1 cellular context compared by ENCODE assay signal in genomic region chr1:39321979-39322378, GRCh38.
A peak's percentile ranks its signal among the peaks of the same experiment; 100 is the strongest.
TF ChIP-seq lines count a peak whose summit lies in the region.

No MANE protein-coding gene starts in this region.

TF ChIP-seq in GM12878, 131 proteins besides CTCF, POLR2A, EP300 and RAD21 (continued from another document and continues in another):
- TF ChIP-seq IRF3 (IDR thresholded peaks at IDR 0.05) (no peak), ESRRA (IDR thresholded peaks at IDR 0.05; ENCODE audit: low read length) (no peak), RCOR1 (conservative IDR thresholded peaks at IDR 0.05; ENCODE audit: low read depth, low read length) (no peak), EZH2 (IDR thresholded peaks at IDR 0.05; ENCODE audit: borderline replicate concordance, control insufficient read depth, low read depth, low read length) (no peak), SIN3A (IDR thresholded peaks at IDR 0.05; ENCODE audit: low read depth, low read length) (no peak), HSF1 (IDR thresholded peaks at IDR 0.05; ENCODE audit: low read depth, low read length) (no peak), ZNF274 (IDR thresholded peaks at IDR 0.05; ENCODE audit: insufficient read depth, insufficient read length) (no peak), WRNIP1 (IDR thresholded peaks at IDR 0.05; ENCODE audit: borderline replicate concordance, low read depth, low read length) (no peak), CBFB (IDR thresholded peaks at IDR 0.05; ENCODE audit: low read depth) (no peak), SMAD1 (IDR thresholded peaks at IDR 0.05; ENCODE audit: low read depth, partially characterized antibody) (no peak), BMI1 (IDR thresholded peaks at IDR 0.05; ENCODE audit: borderline replicate concordance) (0 out of 2 replicates have a peak, but pooled peaks have one; percentile 18), PAX5 (IDR thresholded peaks at IDR 0.05; ENCODE audit: borderline replicate concordance, low read depth, low read length) (no peak), RAD51 (IDR thresholded peaks at IDR 0.05) (no peak), E2F4 (IDR thresholded peaks at IDR 0.05; ENCODE audit: low read depth, low read length) (no peak), SP1 (IDR thresholded peaks at IDR 0.05; ENCODE audit: low read depth, low read length) (no peak), NRF1 (conservative IDR thresholded peaks at IDR 0.05; ENCODE audit: low read depth, low read length) (no peak), TAF1 (IDR thresholded peaks at IDR 0.05; ENCODE audit: borderline replicate concordance, low read depth, low read length) (no peak), CBX3 (IDR thresholded peaks at IDR 0.05; ENCODE audit: borderline replicate concordance, low read depth) (no peak), TCF3 (IDR thresholded peaks at IDR 0.05; ENCODE audit: borderline replicate concordance, insufficient read depth, low read depth, low read length) (no peak), BCL3 (IDR thresholded peaks at IDR 0.05; ENCODE audit: borderline replicate concordance, insufficient read depth, low read depth, low read length, poor library complexity, severe bottlenecking) (no peak), E2F8 (IDR thresholded peaks at IDR 0.05; ENCODE audit: low read depth, partially characterized antibody) (no peak), NFIC (IDR thresholded peaks at IDR 0.05; ENCODE audit: low read depth, low read length) (0 out of 2 replicates have a peak, but pooled peaks have one; percentile 30), SRF (IDR thresholded peaks at IDR 0.05; ENCODE audit: low read depth in 2 of 2, low read length in 2 of 2) (no peak), IKZF2 (IDR thresholded peaks at IDR 0.05) (peak; percentile 58; a peak in 2 of 4 replicates), IRF5 (IDR thresholded peaks at IDR 0.05; ENCODE audit: borderline replicate concordance) (no peak), ZNF217 (IDR thresholded peaks at IDR 0.05) (no peak), JUNB (IDR thresholded peaks at IDR 0.05) (peak; percentile 65), GATAD2B (conservative IDR thresholded peaks at IDR 0.05; ENCODE audit: low read depth) (no peak), POU2F2 (IDR thresholded peaks at IDR 0.05; ENCODE audit: borderline replicate concordance, low read depth, low read length) (no peak), JUND (IDR thresholded peaks at IDR 0.05; ENCODE audit: low read depth, low read length) (no peak), ZBTB40 (IDR thresholded peaks at IDR 0.05; ENCODE audit: borderline replicate concordance) (peak; percentile 83), NR2C2 (IDR thresholded peaks at IDR 0.05; ENCODE audit: borderline replicate concordance, control insufficient read depth, insufficient read length, low read depth) (no peak), FOXK2 (IDR thresholded peaks at IDR 0.05) (no peak), SREBF1 (IDR thresholded peaks at IDR 0.05; ENCODE audit: low read length) (no peak), MTA3 (IDR thresholded peaks at IDR 0.05; ENCODE audit: borderline replicate concordance, low read length) (no peak), EED (IDR thresholded peaks at IDR 0.05; ENCODE audit: low read depth) (no peak), DPF2 (IDR thresholded peaks at IDR 0.05) (peak; percentile 70), SUZ12 (IDR thresholded peaks at IDR 0.05; ENCODE audit: unreplicated experiment) (no peak), RELB (IDR thresholded peaks at IDR 0.05; ENCODE audit: low read depth) (peak; percentile 66; the same call in 1 of the 2 replicates), ZNF384 (IDR thresholded peaks at IDR 0.05; ENCODE audit: borderline replicate concordance, low read depth, low read length) (no peak), MYC (IDR thresholded peaks at IDR 0.05; ENCODE audit: insufficient read depth, insufficient read length, insufficient replicate concordance, low read length, severe bottlenecking) (no peak), STAT3 (IDR thresholded peaks at IDR 0.05; ENCODE audit: low read depth, low read length) (no peak), TBL1XR1 (IDR thresholded peaks at IDR 0.05; ENCODE audit: low read depth, low read length) (no peak), ZNF207 (IDR thresholded peaks at IDR 0.05; ENCODE audit: borderline replicate concordance) (no peak), REST (IDR thresholded peaks at IDR 0.05; ENCODE audit: low read depth, low read length) (no peak), ZZZ3 (IDR thresholded peaks at IDR 0.05; ENCODE audit: control insufficient read depth, insufficient read length, low read depth) (no peak), CREB1 (IDR thresholded peaks at IDR 0.05; ENCODE audit: low read depth) (no peak), SIX5 (IDR thresholded peaks at IDR 0.05; ENCODE audit: low read depth, low read length, severe bottlenecking) (no peak)
